In genomic region chr6:30597315-30598144, GRCh38 we compare ENCODE assay signal across 8 cellular contexts. TPM values are rescaled to one million over a fixed set of nuclear protein-coding genes. Genes with fewer than 3 reads are reported as not detected.
DNase-seq lines count a peak whose midpoint lies in the region; ATAC-seq, FAIRE-seq and TF ChIP-seq lines count a peak whose summit lies in the region.
"Not testable (repeated sequence)": the region's sequence is repeated elsewhere in the genome, so short reads cannot be mapped to it uniquely, and the experiment has no call there.

No MANE protein-coding gene starts in this region.

- not testable (repeated sequence) for H3K4me2 ChIP-seq in A549

- not testable (repeated sequence) for FAIRE-seq in A549 (lab: Jason Lieb, UNC)

- ATAC-seq in A549 (peak; percentile 86 to 88), GM18502 (IDR thresholded peaks at IDR 0.05; ENCODE audit: poor library complexity, unreplicated experiment) (peak; percentile 58)

- not testable (repeated sequence) for H3K27ac ChIP-seq in A549

- TF ChIP-seq RAD21 in A549 (conservative IDR thresholded peaks at IDR 0.05 in 1 of 2, IDR thresholded peaks at IDR 0.05 in 1 of 2) = peak in 1 of 2 experiments; percentile 42; a peak in 3 of 5 replicates

- not testable (repeated sequence) for TF ChIP-seq EP300 in A549 (IDR thresholded peaks at IDR 0.05)

- DNase-seq in A549 (ENCODE audit: low read depth in 1 of 2, low spot score in 1 of 2) (peak; percentile 59 to 78), Kasumi-1 (lab: John Stamatoyannopoulos, UW) (peak; percentile 47 to 62), OCI-M2 (lab: John Stamatoyannopoulos, UW; ENCODE audit: unreplicated experiment) (peak; percentile 49), dedifferentiated amniotic fluid mesenchymal stem cell (ENCODE audit: extremely low spot score) (peak; percentile 74), kidney glomerular epithelial cell (lab: John Stamatoyannopoulos, UW) (peak; percentile 53)
- peak; percentile 92 for DNase-seq in activated CD8-positive, alpha-beta memory T cell treated with anti-CD3 and anti-CD28 coated beads for 24 hours
- peak; percentile 59 to 90 (median 75) for DNase-seq in stimulated activated CD4-positive, alpha-beta T cell treated with anti-CD3 and anti-CD28 coated beads, Interleukin-12 subunit alpha, Interleukin-12 subunit beta, amount 100 ng/mL, for 48 hours (ENCODE audit: low read depth in 2 of 3, low spot score in 1 of 3)

- H3K4me3 ChIP-seq in A549 = not testable (repeated sequence)

- H3K9me3 ChIP-seq in A549 = not testable (repeated sequence)

- CTCF ChIA-PET in A549 (lab: Yijun Ruan, JAX) = interaction anchor here (0.7 to 3.8 kb wide), 17 partner anchors 9 to 144 kb away, joined by 3 to 24 read pairs (median 5); no protein-coding TSS in a partner anchor

- TF ChIP-seq POLR2A in A549 (IDR thresholded peaks at IDR 0.05; ENCODE audit: low read length) = not testable (repeated sequence)

- WGBS in A549 (ENCODE audit: missing lambda C conversion rate) = 77% methylated on average over 14 of the region's 15 CpGs

- POLR2A ChIA-PET in A549 (lab: Yijun Ruan, JAX) = interaction anchor here (0.8 to 1.7 kb wide), 2 partner anchors 15 to 17 kb away, joined by 3 to 10 read pairs; no protein-coding TSS in a partner anchor

- peak; percentile 51 for TF ChIP-seq CTCF in A549 (IDR thresholded peaks at IDR 0.05)

- H3K4me1 ChIP-seq in A549 = not testable (repeated sequence)

TF ChIP-seq in A549, 52 proteins besides CTCF, POLR2A, EP300 and RAD21:
- TF ChIP-seq POLR2AphosphoS2 (conservative IDR thresholded peaks at IDR 0.05; ENCODE audit: low read length) (peak; percentile 70; the same call in 1 of the 2 replicates), HOXA7 (CRISPR knock-in tag; IDR thresholded peaks at IDR 0.05) (peak; percentile 57; the same call in 1 of the 2 replicates), SMC3 (IDR thresholded peaks at IDR 0.05) (peak; percentile 57), USF2 (IDR thresholded peaks at IDR 0.05) (0 out of 2 replicates have a peak, but pooled peaks have one; percentile 8)
TF ChIP-seq in A549: peak in this region for 4; not testable (repeated sequence) for 48.

RNA-seq across cellular contexts. Expression of gene PPP1R10, which starts 19.5 kb away (rescaled TPM):
- polyA plus RNA-seq in A549 (2011; rRNA removed) (33.3 and 37.6 TPM in 2 replicates), A549 (2017; fragmentation: RNase III; extraction: RNeasy Plus Mini Kit Qiagen cat#74134 plus additional on column Dnase treatment) (25.2 to 28.4 TPM (median 26.4 TPM) in 3 replicates)
- polyA plus RNA-seq in A549 (2012; cell fraction: cytosol; rRNA removed) = 15.1 and 17.9 TPM in 2 replicates
- polyA plus RNA-seq in A549 (2012; cell fraction: nucleus; rRNA removed) = 44.4 and 44.5 TPM in 2 replicates
- polyA minus RNA-seq in A549 (2011; rRNA and poly(A)+ RNA removed) = 58.0 and 128 TPM in 2 replicates

RNA-seq across cellular contexts. Expression of gene MRPS18B, which starts 20.1 kb away (rescaled TPM):
- polyA plus RNA-seq in A549 (2011; rRNA removed) (91.1 and 97.3 TPM in 2 replicates), A549 (2017; fragmentation: RNase III; extraction: RNeasy Plus Mini Kit Qiagen cat#74134 plus additional on column Dnase treatment) (83.6 to 104 TPM (median 85.3 TPM) in 3 replicates)
- 82.9 and 109 TPM in 2 replicates for polyA plus RNA-seq in A549 (2012; cell fraction: cytosol; rRNA removed)
- 43.7 and 51.4 TPM in 2 replicates for polyA plus RNA-seq in A549 (2012; cell fraction: nucleus; rRNA removed)
- polyA minus RNA-seq in A549 (2011; rRNA and poly(A)+ RNA removed) = 73.2 and 79.0 TPM in 2 replicates

RNA-seq across cellular contexts. Expression of gene ABCF1, which starts 26.3 kb away (rescaled TPM):
- polyA plus RNA-seq in A549 (2011; rRNA removed) (30.2 and 31.0 TPM in 2 replicates), A549 (2017; fragmentation: RNase III; extraction: RNeasy Plus Mini Kit Qiagen cat#74134 plus additional on column Dnase treatment) (71.3 to 73.3 TPM (median 72.0 TPM) in 3 replicates)
- 34.1 and 35.6 TPM in 2 replicates for polyA plus RNA-seq in A549 (2012; cell fraction: cytosol; rRNA removed)
- polyA plus RNA-seq in A549 (2012; cell fraction: nucleus; rRNA removed) = 54.0 and 59.5 TPM in 2 replicates
- 62.5 and 64.1 TPM in 2 replicates for polyA minus RNA-seq in A549 (2011; rRNA and poly(A)+ RNA removed)

RNA-seq across cellular contexts. Expression of gene ATAT1, which starts 29.1 kb away (rescaled TPM):
- polyA plus RNA-seq in A549 (2011; rRNA removed) (7.4 and 9.3 TPM in 2 replicates), A549 (2017; fragmentation: RNase III; extraction: RNeasy Plus Mini Kit Qiagen cat#74134 plus additional on column Dnase treatment) (8.6 to 9.3 TPM (median 8.6 TPM) in 3 replicates)
- polyA plus RNA-seq in A549 (2012; cell fraction: cytosol; rRNA removed) = 8.0 and 9.3 TPM in 2 replicates
- 16.6 and 20.6 TPM in 2 replicates for polyA plus RNA-seq in A549 (2012; cell fraction: nucleus; rRNA removed)
- polyA minus RNA-seq in A549 (2011; rRNA and poly(A)+ RNA removed) = 5.5 and 10.0 TPM in 2 replicates

RNA-seq across cellular contexts. Expression of gene PRR3, which starts 40.4 kb away (rescaled TPM):
- polyA plus RNA-seq in A549 (2011; rRNA removed) = 24.1 and 29.5 TPM in 2 replicates
- 13.8 and 15.6 TPM in 2 replicates for polyA plus RNA-seq in A549 (2012; cell fraction: cytosol; rRNA removed)
- 9.9 and 14.0 TPM in 2 replicates for polyA plus RNA-seq in A549 (2012; cell fraction: nucleus; rRNA removed)
- 12.8 to 13.8 TPM (median 12.8 TPM) in 3 replicates for polyA plus RNA-seq in A549 (2017; fragmentation: RNase III; extraction: RNeasy Plus Mini Kit Qiagen cat#74134 plus additional on column Dnase treatment)
- 42.0 and 47.1 TPM in 2 replicates for polyA minus RNA-seq in A549 (2011; rRNA and poly(A)+ RNA removed)
